Comparison of ENCODE assay signal across 15 cellular contexts in genomic region chr14:50778757-50779483, GRCh38. TPM values are rescaled to one million over a fixed set of nuclear protein-coding genes. Genes with fewer than 3 reads are reported as not detected.
DNase-seq lines count a peak whose midpoint lies in the region; ATAC-seq and TF ChIP-seq lines count a peak whose summit lies in the region.
"Had no signal": no experiment of that assay in that cellular context is flagged by ENCODE, and none has a peak within 500 bp of the region (broad histone marks: within the 10 kb centered on the region; RNA-seq: fewer than 3 reads in every experiment).

No MANE protein-coding gene starts in this region.

- BruUV-seq in PC-9 (replicated peaks; lab: Mats Ljungman, UMichigan): no TSS peak

- H3F3A ChIP-seq in PC-9 (ENCODE audit: insufficient read depth, low read depth): peaks cover 12% of the 10 kb centered on the region; the same call in 1 of the 2 replicates

- H3K4me3 ChIP-seq in fibroblast of mammary gland (ENCODE audit: control insufficient read depth, low read depth, low read length) (no peak overlapping the region), PC-9 (no peak overlapping the region), dorsolateral prefrontal cortex (no peak overlapping the region)
- H3K4me3 ChIP-seq: sigmoid colon, vagina had no signal

- no peak for DNase-seq in activated naive CD8-positive, alpha-beta T cell treated with anti-CD3 and anti-CD28 coated beads for 36 hours
- DNase-seq in fibroblast of mammary gland (ENCODE audit: low read depth) (peak; percentile 86), PC-9 (no peak), NCI-H146 treated with DMSO at 0.1 percent for 48 hours (lab: John Stamatoyannopoulos, UW; ENCODE audit: unreplicated experiment) (no peak), dorsolateral prefrontal cortex (no peak)
- DNase-seq: AML-193, anterior cingulate cortex, NCI-H1092, NCI-H524 treated with DMSO at 0.1 percent for 48 hours, sigmoid colon, SW 1271 had no signal

- H3K27ac Mint-ChIP-seq in activated naive CD8-positive, alpha-beta T cell: peak overlapping the region; percentile 31
- no peak overlapping the region for H3K27ac Mint-ChIP-seq in activated naive CD8-positive, alpha-beta T cell treated with anti-CD3 and anti-CD28 coated beads for 36 hours
- H3K27ac Mint-ChIP-seq in stimulated activated memory B cell treated with anti-CD40 and anti-IgM and Interleukin-4, amounts not matched to agents 10 μg/mL and 1 μg/mL and 100 μg/mL, for 72 hours: peak overlapping the region; percentile 77

- H3K79me2 ChIP-seq in PC-9 (ENCODE audit: low read depth): no peaks in the 10 kb centered on the region

- CTCF ChIA-PET in PC-9 (lab: Charles Lee): interaction anchor here (2.0 kb wide), 1 partner anchor 81 kb away, joined by 5 read pairs; no protein-coding TSS in a partner anchor

- peaks cover 56% of the 10 kb centered on the region for H3K4me1 Mint-ChIP-seq in activated naive CD8-positive, alpha-beta T cell (ENCODE audit: low read depth)
- H3K4me1 Mint-ChIP-seq in activated naive CD8-positive, alpha-beta T cell treated with anti-CD3 and anti-CD28 coated beads for 36 hours: peaks cover 30% of the 10 kb centered on the region
- peaks cover 56% of the 10 kb centered on the region for H3K4me1 Mint-ChIP-seq in stimulated activated memory B cell treated with anti-CD40 and anti-IgM and Interleukin-4, amounts not matched to agents 10 μg/mL and 1 μg/mL and 100 μg/mL, for 72 hours

- POLR2A ChIA-PET in PC-9 (lab: Charles Lee; ENCODE audit: unreplicated experiment): no interaction called here

- H4K20me1 ChIP-seq in PC-9 (ENCODE audit: insufficient read depth): no peaks in the 10 kb centered on the region

- H3K4me3 Mint-ChIP-seq in activated naive CD8-positive, alpha-beta T cell: no peak overlapping the region
- H3K4me3 Mint-ChIP-seq in activated naive CD8-positive, alpha-beta T cell treated with anti-CD3 and anti-CD28 coated beads for 36 hours: no peak overlapping the region
- no peak overlapping the region for H3K4me3 Mint-ChIP-seq in stimulated activated memory B cell treated with anti-CD40 and anti-IgM and Interleukin-4, amounts not matched to agents 10 μg/mL and 1 μg/mL and 100 μg/mL, for 72 hours

- no peaks in the 10 kb centered on the region for H3K9me2 ChIP-seq in PC-9 (ENCODE audit: insufficient read depth)

- H3K27me3 Mint-ChIP-seq in activated naive CD8-positive, alpha-beta T cell: no peaks in the 10 kb centered on the region
- H3K27me3 Mint-ChIP-seq in activated naive CD8-positive, alpha-beta T cell treated with anti-CD3 and anti-CD28 coated beads for 36 hours: no peaks in the 10 kb centered on the region
- no peaks in the 10 kb centered on the region for H3K27me3 Mint-ChIP-seq in stimulated activated memory B cell treated with anti-CD40 and anti-IgM and Interleukin-4, amounts not matched to agents 10 μg/mL and 1 μg/mL and 100 μg/mL, for 72 hours

- H3K27me3 ChIP-seq in PC-9 (ENCODE audit: insufficient read depth, low read depth) (no peaks in the 10 kb centered on the region), dorsolateral prefrontal cortex (no peaks in the 10 kb centered on the region)
- H3K27me3 ChIP-seq: sigmoid colon, vagina had no signal

- H3K36me3 Mint-ChIP-seq in activated naive CD8-positive, alpha-beta T cell: peaks cover 7% of the 10 kb centered on the region
- H3K36me3 Mint-ChIP-seq in activated naive CD8-positive, alpha-beta T cell treated with anti-CD3 and anti-CD28 coated beads for 36 hours: peaks cover 15% of the 10 kb centered on the region
- peaks cover 66% of the 10 kb centered on the region for H3K36me3 Mint-ChIP-seq in stimulated activated memory B cell treated with anti-CD40 and anti-IgM and Interleukin-4, amounts not matched to agents 10 μg/mL and 1 μg/mL and 100 μg/mL, for 72 hours

- no peak for TF ChIP-seq CTCF in fibroblast of mammary gland (conservative IDR thresholded peaks at IDR 0.05; ENCODE audit: control insufficient read depth, insufficient read depth, low read depth, low read length)
- no peak for TF ChIP-seq CTCF in PC-9 (conservative IDR thresholded peaks at IDR 0.05)
- no peak for TF ChIP-seq CTCF in dorsolateral prefrontal cortex (IDR thresholded peaks at IDR 0.05 in 54 of 56, conservative IDR thresholded peaks at IDR 0.05 in 2 of 56; ENCODE audit: low read depth in 1 of 56, partially characterized antibody in 56 of 56)

- peak; percentile 51 for ATAC-seq in SK-N-SH treated with all-trans-retinoic acid at 6 μM for 48 hours
- no peak for ATAC-seq in stimulated activated memory B cell treated with anti-CD40 and anti-IgM and Interleukin-4, amounts not matched to agents 10 μg/mL and 1 μg/mL and 100 μg/mL, for 72 hours

- H3K27ac ChIP-seq in PC-9 (no peak overlapping the region), dorsolateral prefrontal cortex (peak overlapping the region in 27 of 59 donors; percentile 6 to 65 (median 34))
- H3K27ac ChIP-seq: sigmoid colon, vagina had no signal

- H3K4me1 ChIP-seq in PC-9 (replicated peaks; ENCODE audit: insufficient read depth): peaks cover 19% of the 10 kb centered on the region

- intact Hi-C loops in PC-9 (cut with micrococcal nuclease; ENCODE audit: unreplicated experiment) (loop anchor here (1.0 to 10.0 kb wide), 6 partner anchors 83 to 914 kb away; partner anchors contain the start of gene VCPKMT), dorsolateral prefrontal cortex (cut with DNase I) (loop anchor here (2.0 to 10.0 kb wide), 5 partner anchors 80 to 464 kb away; partner anchors contain the start of genes DMAC2L (in 1 of the 2) and L2HGDH (in 1 of the 2))

- no peaks in the 10 kb centered on the region for H3K9me3 Mint-ChIP-seq in activated naive CD8-positive, alpha-beta T cell (ENCODE audit: low read depth)
- H3K9me3 Mint-ChIP-seq in activated naive CD8-positive, alpha-beta T cell treated with anti-CD3 and anti-CD28 coated beads for 36 hours: no peaks in the 10 kb centered on the region
- no peaks in the 10 kb centered on the region for H3K9me3 Mint-ChIP-seq in stimulated activated memory B cell treated with anti-CD40 and anti-IgM and Interleukin-4, amounts not matched to agents 10 μg/mL and 1 μg/mL and 100 μg/mL, for 72 hours

- no peak overlapping the region for H2AFZ ChIP-seq in PC-9

- H3K36me3 ChIP-seq in PC-9 (ENCODE audit: low read depth): no peaks in the 10 kb centered on the region
- H3K36me3 ChIP-seq: vagina had no signal

- H3K9me3 ChIP-seq in PC-9 (ENCODE audit: insufficient read depth, low read depth): no peaks in the 10 kb centered on the region
- H3K9me3 ChIP-seq: sigmoid colon, vagina had no signal

- H3K4me2 ChIP-seq in PC-9: no peak overlapping the region

TF ChIP-seq in SK-N-SH treated with all-trans-retinoic acid at 6 μM for 48 hours, 23 proteins besides CTCF, POLR2A, EP300 and RAD21 (continues in another document):
- TF ChIP-seq ZC3H10 (CRISPR knock-in tag; IDR thresholded peaks at IDR 0.05) (no peak), CSRNP3 (CRISPR knock-in tag; IDR thresholded peaks at IDR 0.05) (no peak), ZFP3 (CRISPR knock-in tag; IDR thresholded peaks at IDR 0.05) (no peak), TOX (CRISPR knock-in tag; IDR thresholded peaks at IDR 0.05; ENCODE audit: borderline replicate concordance) (no peak), ZNF70 (CRISPR knock-in tag; IDR thresholded peaks at IDR 0.05) (no peak), CSDC2 (CRISPR knock-in tag; IDR thresholded peaks at IDR 0.05) (no peak), TCF4 (CRISPR knock-in tag; IDR thresholded peaks at IDR 0.05; ENCODE audit: borderline replicate concordance) (no peak), TSHZ2 (CRISPR knock-in tag; IDR thresholded peaks at IDR 0.05) (no peak), BACH2 (CRISPR knock-in tag; IDR thresholded peaks at IDR 0.05; ENCODE audit: borderline replicate concordance) (no peak), SNAI2 (CRISPR knock-in tag; IDR thresholded peaks at IDR 0.05) (no peak), RARB (CRISPR knock-in tag; IDR thresholded peaks at IDR 0.05) (no peak)

RNA-seq across cellular contexts. Expression of gene NIN, which starts 52.0 kb away (rescaled TPM):
- 10 to 100 TPM; 66.6 to 67.9 TPM for total RNA-seq in activated naive CD8-positive, alpha-beta T cell treated with anti-CD3 and anti-CD28 coated beads for 36 hours
- 34.3 and 36.5 TPM in 2 replicates for total RNA-seq in PC-9 (2021)
- 100 to 1,000 TPM in 25 of 120 experiments, 10 to 100 TPM in 95; 64.4 to 125 (median 88.6) TPM for total RNA-seq in dorsolateral prefrontal cortex
